ENCODE assay signal across 16 cellular contexts in genomic region chr2:15729709-15730544, GRCh38.
DNase-seq lines count a peak whose midpoint lies in the region; ATAC-seq, FAIRE-seq and TF ChIP-seq lines count a peak whose summit lies in the region.
"Had no signal": no experiment of that assay in that cellular context is flagged by ENCODE, and none has a peak within 500 bp of the region (broad histone marks: within the 10 kb centered on the region; RNA-seq: fewer than 3 reads in every experiment).

No MANE protein-coding gene starts in this region.

- CTCF ChIA-PET in K562 (lab: Yijun Ruan, JAX; ENCODE audit: low intra/inter-chr PET ratio): no interaction called here
- CTCF ChIA-PET in activated CD4-positive, alpha-beta T cell treated with anti-CD3 and anti-CD28 coated beads for 36 hours (lab: Charles Lee): interaction anchor here (0.7 kb wide), 1 partner anchor 324 kb away, joined by 3 read pairs; no protein-coding TSS in a partner anchor
- CTCF ChIA-PET in T-cell (lab: Charles Lee): no interaction called here

- no peak overlapping the region for H2AFZ ChIP-seq in K562 (ENCODE audit: low read depth, low read length)

- no peak overlapping the region for H3K4me3 ChIP-seq in K562
- H3K4me3 ChIP-seq in skeletal muscle tissue (ENCODE audit: low read length in 3 of 3): peak overlapping the region in 2 of 3 donors; percentile 16 to 41
- H3K4me3 ChIP-seq: thoracic aorta had no signal

- H3K36me3 Mint-ChIP-seq in activated CD4-positive, alpha-beta T cell treated with anti-CD3 and anti-CD28 coated beads for 36 hours (ENCODE audit: low read depth): no peaks in the 10 kb centered on the region
- no peaks in the 10 kb centered on the region for H3K36me3 Mint-ChIP-seq in T-cell
- H3K36me3 Mint-ChIP-seq: activated naive CD4-positive, alpha-beta T cell treated with anti-CD3 and anti-CD28 coated beads, Interleukin-2, amount 50 U/mL, for 72 hours; naive thymus-derived CD4-positive, alpha-beta T cell had no signal

- no peak for ATAC-seq in K562
- ATAC-seq in activated CD4-positive, alpha-beta T cell treated with anti-CD3 and anti-CD28 coated beads for 36 hours: no peak
- ATAC-seq in T-cell (replicated peaks in 1 of 4): no peak
- ATAC-seq: activated naive CD4-positive, alpha-beta T cell treated with anti-CD3 and anti-CD28 coated beads, Interleukin-2, amount 50 U/mL, for 72 hours had no signal

- no peak overlapping the region for H3K9ac ChIP-seq in K562 (ENCODE audit: insufficient read depth in 1 of 2, low read depth in 2 of 2, low read length in 2 of 2)
- no peak overlapping the region for H3K9ac ChIP-seq in skeletal muscle tissue (ENCODE audit: low read depth in 1 of 3, low read length in 3 of 3)

- no peak for TF ChIP-seq CTCF in K562 (IDR thresholded peaks at IDR 0.05 in 2 of 3, conservative IDR thresholded peaks at IDR 0.05 in 1 of 3; ENCODE audit: insufficient read depth in 2 of 3, low read depth in 1 of 3, low read length in 3 of 3)

- no peak for TF ChIP-seq POLR2A in K562 (conservative IDR thresholded peaks at IDR 0.05)

- peaks cover 14% of the 10 kb centered on the region for H4K20me1 ChIP-seq in K562 (replicated peaks; ENCODE audit: control insufficient read depth, insufficient read depth, low read length)

- H3K4me1 Mint-ChIP-seq in activated CD4-positive, alpha-beta T cell treated with anti-CD3 and anti-CD28 coated beads for 36 hours: no peaks in the 10 kb centered on the region
- no peaks in the 10 kb centered on the region for H3K4me1 Mint-ChIP-seq in T-cell
- H3K4me1 Mint-ChIP-seq: naive thymus-derived CD4-positive, alpha-beta T cell had no signal

- H3K27ac ChIP-seq in K562 (ENCODE audit: extremely low read depth, low read depth, low read length) (no peak overlapping the region), skeletal muscle tissue (ENCODE audit: low read depth, low read length) (peak overlapping the region; percentile 57)

- in situ Hi-C loops in K562 (cut with MboI): no loop called here

- no peak for TF ChIP-seq RAD21 in K562 (CRISPR knock-in tag; conservative IDR thresholded peaks at IDR 0.05 in 1 of 2, IDR thresholded peaks at IDR 0.05 in 1 of 2)

- under 1% methylated on average over 10 of the region's 10 CpGs for WGBS in K562 (ENCODE audit: insufficient coverage, low coverage, missing lambda C conversion rate)

- FAIRE-seq in K562 (lab: Jason Lieb, UNC): peak; percentile 11

- H3K4me3 Mint-ChIP-seq in activated CD4-positive, alpha-beta T cell treated with anti-CD3 and anti-CD28 coated beads for 36 hours: no peak overlapping the region
- H3K4me3 Mint-ChIP-seq in T-cell: no peak overlapping the region
- H3K4me3 Mint-ChIP-seq: naive thymus-derived CD4-positive, alpha-beta T cell had no signal

- POLR2A ChIA-PET in K562 (lab: Yijun Ruan, JAX): no interaction called here
- POLR2A ChIA-PET in activated CD4-positive, alpha-beta T cell treated with anti-CD3 and anti-CD28 coated beads for 36 hours (lab: Charles Lee): interaction anchor here (0.6 kb wide), 1 partner anchor 840 kb away, joined by 4 read pairs; no protein-coding TSS in a partner anchor
- POLR2A ChIA-PET in T-cell (lab: Charles Lee): no interaction called here

- no peaks in the 10 kb centered on the region for H3K9me3 Mint-ChIP-seq in activated CD4-positive, alpha-beta T cell treated with anti-CD3 and anti-CD28 coated beads for 36 hours (ENCODE audit: low read depth)
- no peaks in the 10 kb centered on the region for H3K9me3 Mint-ChIP-seq in T-cell
- H3K9me3 Mint-ChIP-seq: activated naive CD4-positive, alpha-beta T cell treated with anti-CD3 and anti-CD28 coated beads, Interleukin-2, amount 50 U/mL, for 72 hours had no signal

- DNase-seq in NCI-H510A treated with DMSO at 0.1 percent for 48 hours (lab: John Stamatoyannopoulos, UW) (peak; percentile 34), NCI-H510A (lab: John Stamatoyannopoulos, UW) (no peak), NCI-H1105 treated with DMSO at 0.1 percent for 48 hours (lab: John Stamatoyannopoulos, UW) (peak; percentile 88), K562 (ENCODE audit: extremely low read depth in 1 of 4, low spot score in 3 of 4) (no peak), T-cell (no peak)
- DNase-seq in stimulated activated CD4-positive, alpha-beta T cell treated with anti-CD3 and anti-CD28 coated beads, Interleukin-12 subunit alpha, Interleukin-12 subunit beta, amount 100 ng/mL, for 4 hours: no peak
- no peak for DNase-seq in activated CD4-positive, alpha-beta T cell treated with anti-CD3 and anti-CD28 coated beads for 36 hours
- DNase-seq: activated CD4-positive, alpha-beta T cell treated with anti-CD3 and anti-CD28 coated beads for 4 hours; effector memory CD4-positive, alpha-beta T cell; GDM1; naive thymus-derived CD4-positive, alpha-beta T cell; NCI-H1048; stimulated activated CD4-positive, alpha-beta T cell treated with anti-CD3 and anti-CD28 coated beads, Interleukin-4, amount 100 ng/mL, for 24 hours had no signal

- no TSS peak for BruUV-seq in K562 (replicated peaks; lab: Mats Ljungman, UMichigan)

- intact Hi-C loops in K562 (cut with micrococcal nuclease): loop anchor here (5.0 kb wide), 1 partner anchor 88 kb away; no protein-coding TSS in a partner anchor
- intact Hi-C loops in activated CD4-positive, alpha-beta T cell treated with anti-CD3 and anti-CD28 coated beads for 36 hours (cut with DNase I, micrococcal nuclease): no loop called here

- no peak overlapping the region for H3K27ac Mint-ChIP-seq in activated CD4-positive, alpha-beta T cell treated with anti-CD3 and anti-CD28 coated beads for 36 hours
- H3K27ac Mint-ChIP-seq in T-cell: no peak overlapping the region
- H3K27ac Mint-ChIP-seq: activated naive CD4-positive, alpha-beta T cell treated with anti-CD3 and anti-CD28 coated beads, Interleukin-2, amount 50 U/mL, for 72 hours had no signal

- H3K79me2 ChIP-seq in K562 (ENCODE audit: control insufficient read depth, insufficient read depth, low read length): no peaks in the 10 kb centered on the region

- H3K27me3 ChIP-seq in K562 (ENCODE audit: control insufficient read depth in 2 of 2, insufficient read depth in 2 of 2, low read length in 2 of 2) (peaks cover 7 to 64% of the 10 kb centered on the region in 2 experiments; a peak in 3 of 5 replicates), skeletal muscle tissue (ENCODE audit: control insufficient read depth in 3 of 3, insufficient read depth in 3 of 3, low read length in 3 of 3) (peaks cover 0 to 3% (median 0%) of the 10 kb centered on the region in 3 donors)

- no peaks in the 10 kb centered on the region for H3K27me3 Mint-ChIP-seq in activated CD4-positive, alpha-beta T cell treated with anti-CD3 and anti-CD28 coated beads for 36 hours
- peaks cover 4 to 7% of the 10 kb centered on the region in 2 donors for H3K27me3 Mint-ChIP-seq in T-cell

- H3K36me3 ChIP-seq in K562 (ENCODE audit: control insufficient read depth, insufficient read depth, low read length): no peaks in the 10 kb centered on the region
- no peaks in the 10 kb centered on the region for H3K36me3 ChIP-seq in skeletal muscle tissue (ENCODE audit: control insufficient read depth in 3 of 3, insufficient read depth in 3 of 3, low read length in 3 of 3)
- H3K36me3 ChIP-seq: thoracic aorta had no signal

- H3K4me2 ChIP-seq in K562 (ENCODE audit: insufficient read depth, low read length): no peak overlapping the region

- no peak for TF ChIP-seq EP300 in K562 (IDR thresholded peaks at IDR 0.05; ENCODE audit: low read length)

- no peaks in the 10 kb centered on the region for H3K9me1 ChIP-seq in K562 (ENCODE audit: control insufficient read depth, insufficient read depth, low read length)

- H3K9me3 ChIP-seq in K562 (replicated peaks; ENCODE audit: control insufficient read depth, insufficient read depth, low read depth, low read length) (no peaks in the 10 kb centered on the region), skeletal muscle tissue (ENCODE audit: control insufficient read depth in 3 of 3, low read length in 3 of 3) (no peaks in the 10 kb centered on the region)
- H3K9me3 ChIP-seq: thoracic aorta had no signal

- H3K4me1 ChIP-seq in K562 (replicated peaks in 1 of 2; ENCODE audit: control insufficient read depth in 2 of 2, insufficient read depth in 2 of 2, low read length in 2 of 2) (peaks cover 4 to 7% of the 10 kb centered on the region in 2 experiments; a peak in 4 of 5 replicates), skeletal muscle tissue (ENCODE audit: control insufficient read depth in 3 of 3, insufficient read depth in 3 of 3, low read length in 3 of 3) (peaks cover 34 to 38% (median 37%) of the 10 kb centered on the region in 3 donors)

TF ChIP-seq in K562, 482 proteins besides CTCF, POLR2A, EP300 and RAD21:
- TF ChIP-seq THRAP3 (IDR thresholded peaks at IDR 0.05; ENCODE audit: borderline replicate concordance): no peak
- no peak for TF ChIP-seq SIX5 (IDR thresholded peaks at IDR 0.05; ENCODE audit: borderline replicate concordance in 1 of 2, insufficient read depth in 1 of 2, low read depth in 1 of 2, low read length in 2 of 2)
- TF ChIP-seq MTA1 (IDR thresholded peaks at IDR 0.05; ENCODE audit: borderline replicate concordance): 0 out of 2 replicates have a peak, but pooled peaks have one; percentile 36
- no peak for TF ChIP-seq JUN (IDR thresholded peaks at IDR 0.05; ENCODE audit: borderline replicate concordance, low read depth, low read length)
- no peak for TF ChIP-seq JUN (CRISPR knock-in tag; IDR thresholded peaks at IDR 0.05; ENCODE audit: borderline replicate concordance)

Comparison
In these comparisons a context has a peak if more than half of its experiments do, and no peak if none do; other contexts are left out.
1. DNase-seq: peak in NCI-H510A treated with DMSO at 0.1 percent for 48 hours (single experiment) and NCI-H1105 treated with DMSO at 0.1 percent for 48 hours (single experiment); none in NCI-H510A (single experiment), K562 (0 of 4), stimulated activated CD4-positive, alpha-beta T cell treated with anti-CD3 and anti-CD28 coated beads, Interleukin-12 subunit alpha, Interleukin-12 subunit beta, amount 100 ng/mL, for 4 hours (single experiment), activated CD4-positive, alpha-beta T cell treated with anti-CD3 and anti-CD28 coated beads for 36 hours (single experiment) and T-cell (0 of 34).